ENCODE assay signal across 8 cellular contexts in genomic region chr11:76235233-76236091, GRCh38. TPM values are rescaled to one million over a fixed set of nuclear protein-coding genes. Genes with fewer than 3 reads are reported as not detected.
DNase-seq lines count a peak whose midpoint lies in the region; ATAC-seq and TF ChIP-seq lines count a peak whose summit lies in the region.

No MANE protein-coding gene starts in this region.

- peak overlapping the region; percentile 92 for H2AFZ ChIP-seq in KMS-11 (ENCODE audit: low read depth)

- DNase-seq in RKO (ENCODE audit: low spot score) (peak; percentile 94), fibroblast of mammary gland (ENCODE audit: low read depth) (peak; percentile 90)
- peak; percentile 85 for DNase-seq in activated T-helper 1 cell treated with anti-CD3 and anti-CD28 coated beads, Interleukin-2, amount 50 U/mL, for 16 hours (ENCODE audit: low read depth in 1 of 2, low spot score in 1 of 2)
- peak; percentile 79 to 95 (median 92) for DNase-seq in naive thymus-derived CD4-positive, alpha-beta T cell
- peak; percentile 95 to 99 for DNase-seq in stimulated activated effector memory CD8-positive, alpha-beta T cell treated with anti-CD3 and anti-CD28 coated beads, Interleukin-12 subunit alpha, Interleukin-12 subunit beta, amount 100 ng/mL, for 72 hours (ENCODE audit: low spot score in 2 of 2)

- peaks cover 16 to 65% (median 55%) of the 10 kb centered on the region in 7 donors for H3K4me1 Mint-ChIP-seq in naive thymus-derived CD4-positive, alpha-beta T cell
- H3K4me1 Mint-ChIP-seq in stimulated activated effector memory CD8-positive, alpha-beta T cell treated with anti-CD3 and anti-CD28 coated beads, Interleukin-12 subunit alpha, Interleukin-12 subunit beta, amount 100 ng/mL, for 72 hours: peaks cover 46% of the 10 kb centered on the region

- CTCF ChIA-PET in naive thymus-derived CD4-positive, alpha-beta T cell (lab: Charles Lee): interaction anchor here (1.1 to 2.7 kb wide), 4 partner anchors 26 to 84 kb away, joined by 3 to 10 read pairs (median 6); no protein-coding TSS in a partner anchor

- H3K27me3 ChIP-seq in DOHH2 (ENCODE audit: control insufficient read depth, low read length): peaks cover 6% of the 10 kb centered on the region
- H3K27me3 ChIP-seq in KMS-11 (ENCODE audit: insufficient read depth, low read depth): no peaks in the 10 kb centered on the region
- H3K27me3 ChIP-seq in naive thymus-derived CD4-positive, alpha-beta T cell (ENCODE audit: control insufficient read depth in 2 of 2, insufficient read depth in 2 of 2, low read length in 2 of 2): no peaks in the 10 kb centered on the region

- H3K9me3 ChIP-seq in DOHH2 (ENCODE audit: control insufficient read depth, insufficient read depth, low read length): no peaks in the 10 kb centered on the region
- no peaks in the 10 kb centered on the region for H3K9me3 ChIP-seq in naive thymus-derived CD4-positive, alpha-beta T cell (ENCODE audit: control insufficient read depth in 2 of 3, low read length in 3 of 3)

- H3K4me1 ChIP-seq in DOHH2 (ENCODE audit: control insufficient read depth, low read length): peaks cover 37% of the 10 kb centered on the region
- peaks cover 49% of the 10 kb centered on the region for H3K4me1 ChIP-seq in KMS-11 (ENCODE audit: low read depth, poor library complexity, severe bottlenecking)
- peaks cover 26 to 40% of the 10 kb centered on the region in 2 donors for H3K4me1 ChIP-seq in naive thymus-derived CD4-positive, alpha-beta T cell (ENCODE audit: control insufficient read depth in 2 of 2, insufficient read depth in 2 of 2, low read length in 2 of 2)

- no peaks in the 10 kb centered on the region for H4K20me1 ChIP-seq in DOHH2 (ENCODE audit: control insufficient read depth, insufficient read depth, low read depth, low read length)
- no peaks in the 10 kb centered on the region for H4K20me1 ChIP-seq in KMS-11 (ENCODE audit: insufficient read depth)

- peak overlapping the region; percentile 74 for H3K9ac ChIP-seq in KMS-11

- H3K79me2 ChIP-seq in DOHH2 (ENCODE audit: control insufficient read depth, low read length): no peaks in the 10 kb centered on the region
- H3K79me2 ChIP-seq in KMS-11 (ENCODE audit: insufficient read depth, low read depth): no peaks in the 10 kb centered on the region

- peaks cover 0 to 8% (median 0%) of the 10 kb centered on the region in 5 donors for H3K36me3 Mint-ChIP-seq in naive thymus-derived CD4-positive, alpha-beta T cell
- peaks cover 35% of the 10 kb centered on the region for H3K36me3 Mint-ChIP-seq in stimulated activated effector memory CD8-positive, alpha-beta T cell treated with anti-CD3 and anti-CD28 coated beads, Interleukin-12 subunit alpha, Interleukin-12 subunit beta, amount 100 ng/mL, for 72 hours

- intact Hi-C loops in naive thymus-derived CD4-positive, alpha-beta T cell (cut with micrococcal nuclease): loop anchor here (1.0 to 10.0 kb wide), 9 partner anchors 28 to 809 kb away; partner anchors contain the start of genes GVQW3 (in 2 of the 2), THAP12 (in 2 of the 2), ACER3 (in 1 of the 2) and EMSY (in 1 of the 2)

- TF ChIP-seq CTCF in DOHH2 (IDR thresholded peaks at IDR 0.05; ENCODE audit: low read depth, low read length, poor library complexity, severe bottlenecking): no peak
- no peak for TF ChIP-seq CTCF in KMS-11 (conservative IDR thresholded peaks at IDR 0.05; ENCODE audit: low read depth, low read length)
- no peak for TF ChIP-seq CTCF in fibroblast of mammary gland (conservative IDR thresholded peaks at IDR 0.05; ENCODE audit: control insufficient read depth, insufficient read depth, low read depth, low read length)

- H3F3A ChIP-seq in DOHH2 (ENCODE audit: control insufficient read depth, insufficient read depth): peaks cover 2% of the 10 kb centered on the region; the same call in 1 of the 2 replicates

- H3K4me3 ChIP-seq in DOHH2 (ENCODE audit: low read length): peak overlapping the region; percentile 80
- peak overlapping the region; percentile 49 for H3K4me3 ChIP-seq in KMS-11 (IDR thresholded peaks at IDR 0.05; ENCODE audit: insufficient read depth, low read depth, low read length)
- H3K4me3 ChIP-seq in fibroblast of mammary gland (ENCODE audit: control insufficient read depth, low read depth, low read length): peak overlapping the region; percentile 91
- H3K4me3 ChIP-seq in naive thymus-derived CD4-positive, alpha-beta T cell (ENCODE audit: low read length): peak overlapping the region; percentile 98

- H3K27ac Mint-ChIP-seq in naive thymus-derived CD4-positive, alpha-beta T cell: peak overlapping the region; percentile 89 to 99 (median 96)
- H3K27ac Mint-ChIP-seq in stimulated activated effector memory CD8-positive, alpha-beta T cell treated with anti-CD3 and anti-CD28 coated beads, Interleukin-12 subunit alpha, Interleukin-12 subunit beta, amount 100 ng/mL, for 72 hours: peak overlapping the region; percentile 99

- POLR2A ChIA-PET in naive thymus-derived CD4-positive, alpha-beta T cell (lab: Charles Lee): interaction anchor here (0.6 to 2.5 kb wide), 12 partner anchors 10 to 277 kb away, joined by 3 to 12 read pairs (median 4); no protein-coding TSS in a partner anchor

- H3K4me3 Mint-ChIP-seq in naive thymus-derived CD4-positive, alpha-beta T cell: peak overlapping the region; percentile 82 to 94 (median 91)
- H3K4me3 Mint-ChIP-seq in stimulated activated effector memory CD8-positive, alpha-beta T cell treated with anti-CD3 and anti-CD28 coated beads, Interleukin-12 subunit alpha, Interleukin-12 subunit beta, amount 100 ng/mL, for 72 hours: peak overlapping the region; percentile 88

- H3K36me3 ChIP-seq in DOHH2 (ENCODE audit: control insufficient read depth, low read length): no peaks in the 10 kb centered on the region
- H3K36me3 ChIP-seq in KMS-11 (ENCODE audit: insufficient read depth): no peaks in the 10 kb centered on the region
- H3K36me3 ChIP-seq in naive thymus-derived CD4-positive, alpha-beta T cell (ENCODE audit: control insufficient read depth in 2 of 3, insufficient read depth in 3 of 3, low read length in 3 of 3): peaks cover 0 to 3% (median 0%) of the 10 kb centered on the region in 3 experiments

- peaks cover 0 to 16% (median 0%) of the 10 kb centered on the region in 11 donors for H3K9me3 Mint-ChIP-seq in naive thymus-derived CD4-positive, alpha-beta T cell
- no peaks in the 10 kb centered on the region for H3K9me3 Mint-ChIP-seq in stimulated activated effector memory CD8-positive, alpha-beta T cell treated with anti-CD3 and anti-CD28 coated beads, Interleukin-12 subunit alpha, Interleukin-12 subunit beta, amount 100 ng/mL, for 72 hours

- peak; percentile 54 for ATAC-seq in GM21786 (IDR thresholded peaks at IDR 0.05; ENCODE audit: unreplicated experiment)
- ATAC-seq in naive thymus-derived CD4-positive, alpha-beta T cell: peak; percentile 87
- ATAC-seq in stimulated activated effector memory CD8-positive, alpha-beta T cell treated with anti-CD3 and anti-CD28 coated beads, Interleukin-12 subunit alpha, Interleukin-12 subunit beta, amount 100 ng/mL, for 72 hours: peak; percentile 91

- peak overlapping the region; percentile 95 for H3K4me2 ChIP-seq in DOHH2 (ENCODE audit: low read length)
- peak overlapping the region; percentile 74 for H3K4me2 ChIP-seq in KMS-11

- H3K27ac ChIP-seq in DOHH2 (ENCODE audit: low read depth, low read length): peak overlapping the region; percentile 63
- peak overlapping the region; percentile 77 for H3K27ac ChIP-seq in KMS-11
- peak overlapping the region; percentile 57 for H3K27ac ChIP-seq in naive thymus-derived CD4-positive, alpha-beta T cell (ENCODE audit: low read depth, low read length)

- H3K27me3 Mint-ChIP-seq in naive thymus-derived CD4-positive, alpha-beta T cell: peaks cover 0 to 30% (median 0%) of the 10 kb centered on the region in 5 donors

- no peaks in the 10 kb centered on the region for H3K9me2 ChIP-seq in DOHH2 (replicated peaks; ENCODE audit: control insufficient read depth, low read length)

RNA-seq across cellular contexts. Expression of gene WNT11, which starts 29.2 kb away (rescaled TPM):
- under 1 TPM in 2 of 5 experiments, not detected in 3; 0.27 to 0.45 TPM for total RNA-seq in naive thymus-derived CD4-positive, alpha-beta T cell
- under 1 TPM in 1 of 2 donors, not detected in 1; 0.16 TPM for polyA plus RNA-seq in naive thymus-derived CD4-positive, alpha-beta T cell

Comparison
In these comparisons a context has a peak if more than half of its experiments do, and no peak if none do; other contexts are left out.
1. Peak in every context shown above with its lines: DNase-seq, ATAC-seq, H3K4me3 ChIP-seq and H3K27ac ChIP-seq.